Comparison of ENCODE assay signal across 1 cellular context in genomic region chr3:45105855-45106655, GRCh38.
TF ChIP-seq lines count a peak whose summit lies in the region.

No MANE protein-coding gene starts in this region.

TF ChIP-seq in K562, 482 proteins besides CTCF, POLR2A, EP300 and RAD21 (continued from another document and continues in another):
- peak; percentile 52 for TF ChIP-seq SMAD1 (IDR thresholded peaks at IDR 0.05; ENCODE audit: low read depth, low read length, partially characterized antibody)
- TF ChIP-seq ETV5 (CRISPR knock-in tag; IDR thresholded peaks at IDR 0.05; ENCODE audit: low read depth), result peak; percentile 93
- TF ChIP-seq ARID3B (CRISPR knock-in tag; IDR thresholded peaks at IDR 0.05; ENCODE audit: borderline replicate concordance), result 0 out of 2 replicates have a peak, but pooled peaks have one; percentile 8
- TF ChIP-seq FUS (optimal IDR thresholded peaks at IDR 0.05; ENCODE audit: low read depth, low read length), result no peak
- no peak for TF ChIP-seq TBL1XR1 (IDR thresholded peaks at IDR 0.05; ENCODE audit: low read length in 2 of 2)
- no peak for TF ChIP-seq TRIM28 (IDR thresholded peaks at IDR 0.05)
- peak; percentile 63; the same call in 1 of the 2 replicates for TF ChIP-seq ILK (tag; IDR thresholded peaks at IDR 0.05; ENCODE audit: borderline replicate concordance, low read depth)
- no peak for TF ChIP-seq DACH1 (IDR thresholded peaks at IDR 0.05; ENCODE audit: partially characterized antibody)
- peak; percentile 67; the same call in 1 of the 2 replicates for TF ChIP-seq ZNF57 (CRISPR knock-in tag; IDR thresholded peaks at IDR 0.05)
- no peak for TF ChIP-seq ZFP30 (CRISPR knock-in tag; IDR thresholded peaks at IDR 0.05; ENCODE audit: borderline replicate concordance)
- no peak; a peak in 1 of 4 replicates for TF ChIP-seq KDM1A (IDR thresholded peaks at IDR 0.05)
- TF ChIP-seq RBFOX2 (IDR thresholded peaks at IDR 0.05; ENCODE audit: low read depth, low read length), result no peak
- peak; percentile 61 for TF ChIP-seq ETS2 (tag; IDR thresholded peaks at IDR 0.05; ENCODE audit: borderline replicate concordance, poor library complexity, severe bottlenecking)
- peak; percentile 89 for TF ChIP-seq ZNF592 (IDR thresholded peaks at IDR 0.05)
- peak; percentile 66; the same call in 1 of the 2 replicates for TF ChIP-seq ZKSCAN8 (CRISPR knock-in tag; IDR thresholded peaks at IDR 0.05)
- peak; percentile 97 for TF ChIP-seq ERF (CRISPR knock-in tag; IDR thresholded peaks at IDR 0.05)
- TF ChIP-seq HIVEP1 (CRISPR knock-in tag; IDR thresholded peaks at IDR 0.05), result peak; percentile 83
- TF ChIP-seq TCF3 (CRISPR knock-in tag; IDR thresholded peaks at IDR 0.05), result peak; percentile 49
- TF ChIP-seq KHSRP (IDR thresholded peaks at IDR 0.05), result no peak
- TF ChIP-seq RCOR1 (IDR thresholded peaks at IDR 0.05; ENCODE audit: borderline replicate concordance in 1 of 2, low read depth in 2 of 2, low read length in 2 of 2), result peak in 1 of 2 experiments; percentile 65; a peak in 1 of 4 replicates
- TF ChIP-seq SRF (CRISPR knock-in tag; IDR thresholded peaks at IDR 0.05), result 0 out of 4 replicates have a peak, but pooled peaks of 1 of the 2 experiments have one; percentile 55
- TF ChIP-seq RBM17 (IDR thresholded peaks at IDR 0.05; ENCODE audit: borderline replicate concordance, low read depth, low read length), result no peak
- peak; percentile 54 for TF ChIP-seq GABPA (tag; conservative IDR thresholded peaks at IDR 0.05; ENCODE audit: low read depth)
- TF ChIP-seq TEAD4 (IDR thresholded peaks at IDR 0.05; ENCODE audit: low read length), result peak; percentile 75; the same call in 1 of the 2 replicates
- TF ChIP-seq TEAD4 (CRISPR knock-in tag; IDR thresholded peaks at IDR 0.05; ENCODE audit: borderline replicate concordance), result no peak
- peak; percentile 89; the same call in 1 of the 2 replicates for TF ChIP-seq DDX20 (tag; IDR thresholded peaks at IDR 0.05; ENCODE audit: low read depth)
- peak; percentile 70; the same call in 1 of the 2 replicates for TF ChIP-seq ZNF644 (tag; IDR thresholded peaks at IDR 0.05; ENCODE audit: low read depth)
- TF ChIP-seq MEF2D (tag; conservative IDR thresholded peaks at IDR 0.05; ENCODE audit: low read depth), result peak; percentile 92
- TF ChIP-seq SOX6 (IDR thresholded peaks at IDR 0.05), result peak; percentile 68
- TF ChIP-seq GATAD2A (IDR thresholded peaks at IDR 0.05), result peak; percentile 10; the same call in 1 of the 2 replicates
- TF ChIP-seq RHOXF2B (CRISPR knock-in tag; conservative IDR thresholded peaks at IDR 0.05), result peak; percentile 87; the same call in 1 of the 2 replicates
- TF ChIP-seq NFIX (CRISPR knock-in tag; IDR thresholded peaks at IDR 0.05; ENCODE audit: low read depth), result peak; percentile 37; the same call in 1 of the 2 replicates
- 0 out of 2 replicates have a peak, but pooled peaks have one; percentile 30 for TF ChIP-seq MECOM (CRISPR knock-in tag; IDR thresholded peaks at IDR 0.05)
- TF ChIP-seq XRCC3 (IDR thresholded peaks at IDR 0.05), result no peak
- peak; percentile 94 for TF ChIP-seq KLF6 (CRISPR knock-in tag; IDR thresholded peaks at IDR 0.05; ENCODE audit: borderline replicate concordance)
- no peak for TF ChIP-seq ZNF740 (CRISPR knock-in tag; IDR thresholded peaks at IDR 0.05)
- TF ChIP-seq ZNF740 (tag; IDR thresholded peaks at IDR 0.05), result peak in 1 of 2 experiments; percentile 82; a peak in 1 of 4 replicates
- peak; percentile 46 to 91; a peak in 3 of 4 replicates for TF ChIP-seq MAZ (CRISPR knock-in tag; conservative IDR thresholded peaks at IDR 0.05 in 1 of 2, IDR thresholded peaks at IDR 0.05 in 1 of 2)
- peak; percentile 98 for TF ChIP-seq ZNF311 (CRISPR knock-in tag; IDR thresholded peaks at IDR 0.05)
- peak; percentile 76; the same call in 1 of the 2 replicates for TF ChIP-seq DIDO1 (tag; IDR thresholded peaks at IDR 0.05; ENCODE audit: low read depth)
- TF ChIP-seq PHF20 (IDR thresholded peaks at IDR 0.05; ENCODE audit: partially characterized antibody), result no peak
- TF ChIP-seq TAL1 (IDR thresholded peaks at IDR 0.05), result no peak
- TF ChIP-seq ZNF347 (CRISPR knock-in tag; IDR thresholded peaks at IDR 0.05; ENCODE audit: low read depth), result peak; percentile 71; the same call in 1 of the 2 replicates
- no peak for TF ChIP-seq RBM22 (IDR thresholded peaks at IDR 0.05; ENCODE audit: low read depth, low read length, poor library complexity, severe bottlenecking)
- 0 out of 2 replicates have a peak, but pooled peaks have one; percentile 44 for TF ChIP-seq FOXK1 (CRISPR knock-in tag; IDR thresholded peaks at IDR 0.05; ENCODE audit: borderline replicate concordance)
- peak; percentile 18; the same call in 1 of the 2 replicates for TF ChIP-seq SLC30A9 (CRISPR knock-in tag; IDR thresholded peaks at IDR 0.05)
- TF ChIP-seq ZBTB17 (CRISPR knock-in tag; IDR thresholded peaks at IDR 0.05), result peak; percentile 91
- no peak for TF ChIP-seq SREBF2 (CRISPR knock-in tag; IDR thresholded peaks at IDR 0.05)
- TF ChIP-seq SRSF1 (IDR thresholded peaks at IDR 0.05; ENCODE audit: low read depth, low read length), result no peak
- peak; percentile 90 for TF ChIP-seq FOXO4 (CRISPR knock-in tag; IDR thresholded peaks at IDR 0.05)
- TF ChIP-seq GMEB1 (CRISPR knock-in tag; IDR thresholded peaks at IDR 0.05), result 0 out of 2 replicates have a peak, but pooled peaks have one; percentile 34
- TF ChIP-seq TCF15 (CRISPR knock-in tag; IDR thresholded peaks at IDR 0.05), result peak; percentile 65; the same call in 1 of the 2 replicates
- TF ChIP-seq PRMT5 (CRISPR knock-in tag; IDR thresholded peaks at IDR 0.05), result no peak
- TF ChIP-seq NR2C1 (IDR thresholded peaks at IDR 0.05), result no peak
- TF ChIP-seq NR2C1 (tag; IDR thresholded peaks at IDR 0.05), result peak; percentile 89
- peak; percentile 73 for TF ChIP-seq ZNF75A (CRISPR knock-in tag; IDR thresholded peaks at IDR 0.05)
- TF ChIP-seq LEF1 (IDR thresholded peaks at IDR 0.05), result peak; percentile 54; the same call in 1 of the 2 replicates
- peak; percentile 72; the same call in 1 of the 2 replicates for TF ChIP-seq ZNF830 (CRISPR knock-in tag; IDR thresholded peaks at IDR 0.05)
- peak; percentile 45 for TF ChIP-seq TAF7 (tag; IDR thresholded peaks at IDR 0.05)
- TF ChIP-seq ZNF639 (CRISPR knock-in tag; conservative IDR thresholded peaks at IDR 0.05 in 1 of 2, IDR thresholded peaks at IDR 0.05 in 1 of 2), result peak in 1 of 2 experiments; percentile 90; a peak in 2 of 4 replicates
- TF ChIP-seq, protein P1, sequence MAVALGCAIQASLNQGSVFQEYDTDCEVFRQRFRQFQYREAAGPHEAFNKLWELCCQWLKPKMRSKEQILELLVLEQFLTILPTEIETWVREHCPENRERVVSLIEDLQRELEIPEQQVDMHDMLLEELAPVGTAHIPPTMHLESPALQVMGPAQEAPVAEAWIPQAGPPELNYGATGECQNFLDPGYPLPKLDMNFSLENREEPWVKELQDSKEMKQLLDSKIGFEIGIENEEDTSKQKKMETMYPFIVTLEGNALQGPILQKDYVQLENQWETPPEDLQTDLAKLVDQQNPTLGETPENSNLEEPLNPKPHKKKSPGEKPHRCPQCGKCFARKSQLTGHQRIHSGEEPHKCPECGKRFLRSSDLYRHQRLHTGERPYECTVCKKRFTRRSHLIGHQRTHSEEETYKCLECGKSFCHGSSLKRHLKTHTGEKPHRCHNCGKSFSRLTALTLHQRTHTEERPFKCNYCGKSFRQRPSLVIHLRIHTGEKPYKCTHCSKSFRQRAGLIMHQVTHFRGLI (CRISPR knock-in tag; IDR thresholded peaks at IDR 0.05), result peak; percentile 77
- 0 out of 2 replicates have a peak, but pooled peaks have one; percentile 16 for TF ChIP-seq ZBTB2 (IDR thresholded peaks at IDR 0.05)
